ENCODE assay signal across 8 cellular contexts in the genomic region with DNA sequence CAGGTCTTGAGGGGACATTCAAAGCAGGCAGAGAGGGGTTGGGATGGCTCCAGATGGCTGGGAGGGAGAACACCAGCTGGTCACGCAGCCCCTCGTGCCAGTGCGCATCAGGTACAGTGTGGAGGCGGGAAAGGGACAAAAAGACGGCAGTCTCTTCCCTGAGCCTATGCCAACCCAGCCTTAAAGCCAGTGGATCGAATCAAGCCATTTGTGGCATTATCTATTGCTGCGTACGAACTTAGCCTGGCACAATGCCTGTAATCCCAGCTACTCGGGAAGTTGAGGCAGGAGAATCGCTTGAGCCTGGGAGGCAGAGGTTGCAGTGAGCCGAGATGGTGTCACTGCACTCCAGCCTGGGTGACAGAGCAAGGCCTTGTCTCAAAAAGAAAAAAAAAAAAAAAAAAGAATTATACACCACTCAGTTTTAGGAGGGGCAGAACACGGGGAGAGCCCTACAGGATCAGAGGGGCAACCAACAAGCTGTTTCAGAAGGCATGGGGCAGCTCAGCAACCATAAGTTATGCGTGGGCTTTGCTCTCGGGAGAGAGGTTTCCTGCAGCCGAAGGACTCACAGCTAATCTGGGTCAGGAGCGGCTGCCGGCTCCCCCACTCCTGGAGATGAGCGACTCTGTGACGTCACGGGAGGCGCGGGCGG. TPM values are rescaled to one million over a fixed set of nuclear protein-coding genes. Genes with fewer than 3 reads are reported as not detected.
DNase-seq lines count a peak whose midpoint lies in the region; ATAC-seq and TF ChIP-seq lines count a peak whose summit lies in the region.

No MANE protein-coding gene starts in this region.

- peak overlapping the region; percentile 68 for H3K27ac ChIP-seq in OCI-LY1 (ENCODE audit: low read depth, low read length, poor library complexity, severe bottlenecking)
- H3K27ac ChIP-seq in foreskin keratinocyte = peak overlapping the region; percentile 86

- no peaks in the 10 kb centered on the region for H4K20me1 ChIP-seq in OCI-LY1 (ENCODE audit: insufficient read depth, low read length)

- ATAC-seq in foreskin keratinocyte (no peak), GM21717 (IDR thresholded peaks at IDR 0.05; ENCODE audit: unreplicated experiment) (no peak)

- no peaks in the 10 kb centered on the region for H3K9me2 ChIP-seq in OCI-LY1 (ENCODE audit: low read depth, low read length)

- no peak for TF ChIP-seq CTCF in HFF-Myc (IDR thresholded peaks at IDR 0.05; ENCODE audit: low read depth, low read length, missing control alignments)
- TF ChIP-seq CTCF in OCI-LY1 (IDR thresholded peaks at IDR 0.05; ENCODE audit: low read length) = no peak
- TF ChIP-seq CTCF in foreskin keratinocyte (conservative IDR thresholded peaks at IDR 0.05) = peak; percentile 27

- H3K27me3 ChIP-seq in OCI-LY1 (ENCODE audit: insufficient read depth, low read length) (no peaks in the 10 kb centered on the region), foreskin keratinocyte (no peaks in the 10 kb centered on the region), neuron (ENCODE audit: insufficient read depth, low read length) (no peaks in the 10 kb centered on the region)

- H3K4me1 ChIP-seq in OCI-LY1 (ENCODE audit: insufficient read depth, low read length, severe bottlenecking) (peaks cover 25% of the 10 kb centered on the region), foreskin keratinocyte (no peaks in the 10 kb centered on the region), neuron (ENCODE audit: insufficient read depth, low read length) (peaks cover 13% of the 10 kb centered on the region)

- H3K36me3 ChIP-seq in OCI-LY1 (ENCODE audit: insufficient read depth, low read length) (peaks cover 39% of the 10 kb centered on the region), neuron (ENCODE audit: insufficient read depth, low read length) (no peaks in the 10 kb centered on the region)

- no peaks in the 10 kb centered on the region for H3F3A ChIP-seq in OCI-LY1 (ENCODE audit: insufficient read depth, low read length)

- peak overlapping the region; percentile 90 for H3K4me3 ChIP-seq in HFF-Myc (replicated peaks; ENCODE audit: low read depth, low read length)
- peak overlapping the region; percentile 70 for H3K4me3 ChIP-seq in OCI-LY1 (ENCODE audit: low read depth, low read length, poor library complexity, severe bottlenecking)
- peak overlapping the region; percentile 70 for H3K4me3 ChIP-seq in neuron (ENCODE audit: low read length)

- peak overlapping the region; percentile 83 for H3K4me2 ChIP-seq in OCI-LY1 (ENCODE audit: low read length)

- H2AFZ ChIP-seq in OCI-LY1 (ENCODE audit: low read length) (no peak overlapping the region), neuron (ENCODE audit: low read depth, low read length) (peak overlapping the region; percentile 88)

- H3K79me2 ChIP-seq in OCI-LY1 (ENCODE audit: insufficient read depth, low read length) = peaks cover 38% of the 10 kb centered on the region

- H3K9me3 ChIP-seq in OCI-LY1 (ENCODE audit: low read length) (no peaks in the 10 kb centered on the region), neuron (ENCODE audit: low read length) (no peaks in the 10 kb centered on the region)

- DNase-seq in D341Med (ENCODE audit: low spot score) (peak; percentile 96), HFF-Myc (ENCODE audit: extremely low read depth, low read depth) (peak; percentile 48), foreskin keratinocyte (no peak), stromal cell of bone marrow (ENCODE audit: low read depth) (peak; percentile 86)
- peak; percentile 92 for DNase-seq in activated T-helper 9 cell treated with anti-CD3 and anti-CD28 coated beads, Interleukin-2, amount 50 U/mL, for 16 hours (ENCODE audit: low read depth)

- peak overlapping the region; percentile 77 for H3K9ac ChIP-seq in OCI-LY1 (ENCODE audit: low read length)

RNA-seq across cellular contexts. Expression of gene NDUFB2, which starts 0.4 kb away (rescaled TPM):
- total RNA-seq in foreskin keratinocyte = 217 and 239 TPM in 2 replicates
- polyA plus RNA-seq in foreskin keratinocyte = 365 and 389 TPM in 2 replicates

RNA-seq across cellular contexts. Expression of gene ADCK2, which starts 23.4 kb away (rescaled TPM):
- total RNA-seq in foreskin keratinocyte = 18.5 and 19.2 TPM in 2 replicates
- polyA plus RNA-seq in foreskin keratinocyte = 16.6 and 17.7 TPM in 2 replicates

RNA-seq across cellular contexts. Expression of gene DENND2A, which starts 55.5 kb away (rescaled TPM):
- 1.1 and 3.0 TPM in 2 replicates for total RNA-seq in foreskin keratinocyte
- 0.62 and 2.0 TPM in 2 replicates for polyA plus RNA-seq in foreskin keratinocyte

Comparison
In these comparisons a context has a peak if more than half of its experiments do, and no peak if none do; other contexts are left out.
1. DNase-seq: peak in D341Med (single experiment), HFF-Myc (single experiment), activated T-helper 9 cell treated with anti-CD3 and anti-CD28 coated beads, Interleukin-2, amount 50 U/mL, for 16 hours (single experiment) and stromal cell of bone marrow (single experiment); none in foreskin keratinocyte (0 of 2).
2. Peak in every context shown above with its lines, with median percentiles within 50 percentile points of each other: H3K4me3 ChIP-seq.